15 cellular contexts compared by ENCODE assay signal in genomic region chr9:105912157-105912867, GRCh38.
A peak's percentile ranks its signal among the peaks of the same experiment; 100 is the strongest.
DNase-seq lines count a peak whose midpoint lies in the region; TF ChIP-seq lines count a peak whose summit lies in the region.
"Had no signal": no experiment of that assay in that cellular context is flagged by ENCODE, and none has a peak within 500 bp of the region (broad histone marks: within the 10 kb centered on the region; RNA-seq: fewer than 3 reads in every experiment).

No MANE protein-coding gene starts in this region.

- WGBS in ectodermal cell, 2 experiments = 87 to 89% methylated on average over 1 of the region's 1 CpG
- no CpG with 5 or more reads among the region's 1 CpG for WGBS in mesendoderm (ENCODE audit: extremely low coverage, insufficient coverage, low lambda C conversion rate)
- 82% methylated on average over 1 of the region's 1 CpG for WGBS in smooth muscle cell (ENCODE audit: low lambda C conversion rate)

- H3K4me3 Mint-ChIP-seq in CD4-positive, alpha-beta memory T cell = no peak overlapping the region
- H3K4me3 Mint-ChIP-seq: CD8-positive, alpha-beta T cell had no signal

- H3K18ac ChIP-seq in mesendoderm (ENCODE audit: low read length) = peak overlapping the region; percentile 30

- H4K20me1 ChIP-seq in smooth muscle cell (ENCODE audit: low read depth) = no peaks in the 10 kb centered on the region

- no peak overlapping the region for H3K27ac Mint-ChIP-seq in CD4-positive, alpha-beta memory T cell
- H3K27ac Mint-ChIP-seq: CD8-positive, alpha-beta T cell had no signal

- peak overlapping the region; percentile 94 for H3K27ac ChIP-seq in HUES48 (ENCODE audit: low read depth, low read length)
- H3K27ac ChIP-seq in ectodermal cell (ENCODE audit: insufficient read depth, low read depth, low read length, poor library complexity, severe bottlenecking) = peak overlapping the region; percentile 84
- H3K27ac ChIP-seq in mesendoderm (ENCODE audit: low read depth, low read length) = peak overlapping the region; percentile 60
- no peak overlapping the region for H3K27ac ChIP-seq in smooth muscle cell (ENCODE audit: low read depth)
- no peak overlapping the region for H3K27ac ChIP-seq in CD4-positive, alpha-beta memory T cell (ENCODE audit: low read depth, low read length)

- no peak overlapping the region for H4K8ac ChIP-seq in mesendoderm (ENCODE audit: low read depth, low read length)

- H3K23ac ChIP-seq in mesendoderm (ENCODE audit: low read length) = no peak overlapping the region

- no peak overlapping the region for H2AK5ac ChIP-seq in mesendoderm (ENCODE audit: low read length)

- peak overlapping the region; percentile 19 for H3K56ac ChIP-seq in mesendoderm (ENCODE audit: low read length)

- H3K36me3 ChIP-seq in HUES48 (ENCODE audit: control insufficient read depth, insufficient read depth, low read length) = no peaks in the 10 kb centered on the region
- H3K36me3 ChIP-seq in ectodermal cell (ENCODE audit: control insufficient read depth, insufficient read depth, low read length) = peaks cover 4% of the 10 kb centered on the region
- H3K36me3 ChIP-seq in mesendoderm (ENCODE audit: control insufficient read depth, insufficient read depth, low read length) = no peaks in the 10 kb centered on the region
- H3K36me3 ChIP-seq in smooth muscle cell (ENCODE audit: low read depth) = no peaks in the 10 kb centered on the region
- H3K36me3 ChIP-seq in CD4-positive, alpha-beta memory T cell (ENCODE audit: insufficient read depth, low read length) = no peaks in the 10 kb centered on the region
- H3K36me3 ChIP-seq: BE2C had no signal

- H2BK120ac ChIP-seq in mesendoderm (ENCODE audit: low read depth, low read length) = no peak overlapping the region

- H3K36me3 Mint-ChIP-seq in CD4-positive, alpha-beta memory T cell = no peaks in the 10 kb centered on the region
- H3K36me3 Mint-ChIP-seq: CD8-positive, alpha-beta T cell had no signal

- H3K27me3 Mint-ChIP-seq in CD4-positive, alpha-beta memory T cell = peaks cover 0 to 1% of the 10 kb centered on the region in 2 donors

- H3K4me1 ChIP-seq in HUES48 (ENCODE audit: control insufficient read depth, insufficient read depth, low read length) = peaks cover 46% of the 10 kb centered on the region
- peaks cover 32% of the 10 kb centered on the region for H3K4me1 ChIP-seq in ectodermal cell (ENCODE audit: control insufficient read depth, insufficient read depth, low read length)
- H3K4me1 ChIP-seq in mesendoderm (ENCODE audit: control insufficient read depth, low read depth, low read length) = peaks cover 15% of the 10 kb centered on the region
- peaks cover 31% of the 10 kb centered on the region for H3K4me1 ChIP-seq in smooth muscle cell (ENCODE audit: low read depth)
- H3K4me1 ChIP-seq in CD4-positive, alpha-beta memory T cell (ENCODE audit: insufficient read depth, low read length) = no peaks in the 10 kb centered on the region
- H3K4me1 ChIP-seq: BE2C had no signal

- intact Hi-C loops in CD4-positive, alpha-beta memory T cell (cut with micrococcal nuclease) = no loop called here

- DNase-seq in mesendoderm (no peak), smooth muscle cell (lab: John Stamatoyannopoulos, UW; ENCODE audit: unreplicated experiment) (no peak), kidney tubule cell (ENCODE audit: low spot score) (no peak), NAMALWA (ENCODE audit: low spot score) (no peak)
- DNase-seq in CD4-positive, alpha-beta memory T cell = no peak
- DNase-seq: BE2C; CD8-positive, alpha-beta T cell; GOT3; Karpas-422; NCI-H1436; NCI-H226; NCI-H526 treated with DMSO at 0.1 percent for 48 hours; OCI-M1 had no signal

- POLR2A ChIA-PET in CD4-positive, alpha-beta memory T cell (lab: Charles Lee; ENCODE audit: partially characterized antibody) = no interaction called here

- H3K79me1 ChIP-seq in mesendoderm (ENCODE audit: low read length) = no peaks in the 10 kb centered on the region

- CTCF ChIA-PET in CD4-positive, alpha-beta memory T cell (lab: Charles Lee; ENCODE audit: partially characterized antibody) = no interaction called here

- H3K4me3 ChIP-seq in HUES48 (ENCODE audit: low read depth, low read length) (no peak overlapping the region), ectodermal cell (ENCODE audit: insufficient read depth, low read depth, low read length) (no peak overlapping the region), mesendoderm (ENCODE audit: low read length) (no peak overlapping the region), smooth muscle cell (no peak overlapping the region)
- H3K4me3 ChIP-seq in CD4-positive, alpha-beta memory T cell (ENCODE audit: low read length in 2 of 2) = no peak overlapping the region

- no peak overlapping the region for H2BK5ac ChIP-seq in mesendoderm (ENCODE audit: low read length)

- H3K9me3 ChIP-seq in HUES48 (ENCODE audit: control insufficient read depth, insufficient read depth, low read length) (no peaks in the 10 kb centered on the region), ectodermal cell (ENCODE audit: control insufficient read depth, low read length) (no peaks in the 10 kb centered on the region), smooth muscle cell (replicated peaks; ENCODE audit: low read depth) (no peaks in the 10 kb centered on the region)
- no peaks in the 10 kb centered on the region for H3K9me3 ChIP-seq in CD4-positive, alpha-beta memory T cell (ENCODE audit: control insufficient read depth in 1 of 2, low read length in 2 of 2)
- H3K9me3 ChIP-seq: BE2C had no signal

- H2BK15ac ChIP-seq in mesendoderm (replicated peaks; ENCODE audit: low read depth) = no peak overlapping the region

- no peak overlapping the region for H3K4ac ChIP-seq in mesendoderm (ENCODE audit: low read depth, low read length)

- peaks cover 0 to 2% (median 0%) of the 10 kb centered on the region in 8 donors for H3K9me3 Mint-ChIP-seq in CD4-positive, alpha-beta memory T cell
- H3K9me3 Mint-ChIP-seq: CD8-positive, alpha-beta T cell had no signal

- H3K9ac ChIP-seq in HUES48 (ENCODE audit: low read depth, low read length) = no peak overlapping the region
- no peak overlapping the region for H3K9ac ChIP-seq in mesendoderm (ENCODE audit: low read length)
- no peak overlapping the region for H3K9ac ChIP-seq in smooth muscle cell (ENCODE audit: low read depth)

- no peak for TF ChIP-seq CTCF in smooth muscle cell (IDR thresholded peaks at IDR 0.05; ENCODE audit: borderline replicate concordance, insufficient read depth, poor library complexity, severe bottlenecking)

- H3F3A ChIP-seq in smooth muscle cell (ENCODE audit: low read depth) = no peaks in the 10 kb centered on the region

- H2AFZ ChIP-seq in smooth muscle cell (ENCODE audit: low read depth) = no peak overlapping the region

- H3K4me2 ChIP-seq in mesendoderm (ENCODE audit: low read length) (no peak overlapping the region), smooth muscle cell (peak overlapping the region; percentile 34)

- no peak overlapping the region for H4K5ac ChIP-seq in mesendoderm (ENCODE audit: low read length)

- no peaks in the 10 kb centered on the region for H3K4me1 Mint-ChIP-seq in CD4-positive, alpha-beta memory T cell

- no peaks in the 10 kb centered on the region for H3K27me3 ChIP-seq in HUES48 (ENCODE audit: control insufficient read depth, insufficient read depth, low read length)
- no peaks in the 10 kb centered on the region for H3K27me3 ChIP-seq in ectodermal cell (ENCODE audit: control insufficient read depth, insufficient read depth, low read length, poor library complexity, severe bottlenecking)
- H3K27me3 ChIP-seq in mesendoderm (ENCODE audit: insufficient read depth, low read length, poor library complexity) = no peaks in the 10 kb centered on the region
- no peaks in the 10 kb centered on the region for H3K27me3 ChIP-seq in smooth muscle cell (ENCODE audit: low read depth)
- no peaks in the 10 kb centered on the region for H3K27me3 ChIP-seq in CD4-positive, alpha-beta memory T cell (ENCODE audit: insufficient read depth, low read length)
- H3K27me3 ChIP-seq: BE2C had no signal

- H3K79me2 ChIP-seq in mesendoderm (ENCODE audit: control insufficient read depth, insufficient read depth, low read length) = no peaks in the 10 kb centered on the region
- no peaks in the 10 kb centered on the region for H3K79me2 ChIP-seq in smooth muscle cell (ENCODE audit: low read depth)

Comparison
In these comparisons a context has a peak if more than half of its experiments do, and no peak if none do; other contexts are left out.
1. H3K27ac ChIP-seq: peak in HUES48 (single experiment), ectodermal cell (single experiment) and mesendoderm (single experiment); none in smooth muscle cell (single experiment) and CD4-positive, alpha-beta memory T cell (single experiment).